ENCODE assay signal across 18 cellular contexts in the genomic region with DNA sequence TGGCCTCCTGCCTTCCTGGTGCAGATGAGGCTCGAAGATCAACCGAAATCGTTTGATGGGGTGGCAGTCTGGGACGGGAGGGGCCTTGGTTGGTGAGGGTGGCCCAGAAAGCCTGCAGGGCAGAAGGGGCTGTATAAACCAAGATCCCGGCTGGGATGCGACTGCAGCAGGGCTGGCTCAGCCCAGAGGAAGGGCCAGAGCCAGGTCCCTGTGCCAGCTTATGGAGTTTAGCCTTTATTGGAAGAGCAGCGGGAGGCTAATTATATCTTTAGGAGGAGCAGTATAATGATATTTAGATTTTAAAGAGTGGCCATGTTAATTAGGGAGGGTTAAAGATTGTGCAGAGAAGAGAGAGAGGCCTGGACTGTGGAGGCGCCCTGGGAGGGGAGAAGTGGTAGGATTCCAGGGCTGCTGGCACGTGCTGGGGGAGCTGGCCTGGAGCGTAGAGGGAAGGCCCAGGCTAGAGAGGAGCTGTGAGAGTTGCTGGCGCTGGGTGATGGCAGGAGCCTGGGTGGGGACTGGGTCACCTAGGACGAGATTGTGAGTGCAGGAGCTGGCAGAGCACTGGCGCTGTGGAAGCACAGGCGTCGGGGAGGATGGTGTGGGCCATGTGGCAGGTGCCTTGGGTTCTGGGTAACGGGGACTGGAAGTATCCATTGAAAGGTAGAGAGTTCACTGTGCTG.
"Had no signal": no experiment of that assay in that cellular context is flagged by ENCODE, and none has a peak within 500 bp of the region (broad histone marks: within the 10 kb centered on the region; RNA-seq: fewer than 3 reads in every experiment).

No MANE protein-coding gene starts in this region.

- H3K4me3 Mint-ChIP-seq: activated naive CD4-positive, alpha-beta T cell treated with anti-CD3 and anti-CD28 coated beads, Interleukin-2, amount 10 ng/mL, durations not matched to agents 7 days and 5 days; stimulated activated effector memory CD8-positive, alpha-beta T cell treated with anti-CD3 and anti-CD28 coated beads, Interleukin-12 subunit alpha, Interleukin-12 subunit beta, amount 100 ng/mL, for 72 hours; T-cell had no signal

- H3K27me3 Mint-ChIP-seq: activated naive CD4-positive, alpha-beta T cell treated with anti-CD3 and anti-CD28 coated beads, Interleukin-2, amount 10 ng/mL, durations not matched to agents 7 days and 5 days; T-cell had no signal

- ATAC-seq: pancreas, T-cell had no signal

- H3K9me3 Mint-ChIP-seq: activated naive CD4-positive, alpha-beta T cell treated with anti-CD3 and anti-CD28 coated beads, Interleukin-2, amount 10 ng/mL, durations not matched to agents 7 days and 5 days; activated T-helper 2 cell treated with anti-CD3 and anti-CD28 coated beads, Interferon-gamma antibody, Interleukin-2, Interleukin-4, amounts not matched to agents 10 μg/mL and 5 μg/mL and 100 μg/mL, durations not matched to agents 14 hours and 24 hours and 36 hours; stimulated activated effector memory CD8-positive, alpha-beta T cell treated with anti-CD3 and anti-CD28 coated beads, Interleukin-12 subunit alpha, Interleukin-12 subunit beta, amount 100 ng/mL, for 72 hours; T-cell had no signal

- H3K9me3 ChIP-seq: adrenal gland, colonic mucosa, esophagus squamous epithelium, lower lobe of right lung, pancreas, thyroid gland had no signal

- H3K4me1 Mint-ChIP-seq: activated naive CD4-positive, alpha-beta T cell treated with anti-CD3 and anti-CD28 coated beads, Interleukin-2, amount 10 ng/mL, durations not matched to agents 7 days and 5 days; stimulated activated effector memory CD8-positive, alpha-beta T cell treated with anti-CD3 and anti-CD28 coated beads, Interleukin-12 subunit alpha, Interleukin-12 subunit beta, amount 100 ng/mL, for 72 hours; T-cell had no signal

- H3K4me3 ChIP-seq: adrenal gland, colonic mucosa, esophagus squamous epithelium, lower lobe of right lung, pancreas, thyroid gland had no signal

- H3K27ac ChIP-seq: adrenal gland, colonic mucosa, esophagus squamous epithelium, lower lobe of right lung, pancreas, thyroid gland had no signal

- H3K36me3 ChIP-seq: colonic mucosa had no signal

- H3K27me3 ChIP-seq: adrenal gland, colonic mucosa, esophagus squamous epithelium, pancreas, thyroid gland had no signal

- H3K27ac Mint-ChIP-seq: activated naive CD4-positive, alpha-beta T cell treated with anti-CD3 and anti-CD28 coated beads, Interleukin-2, amount 10 ng/mL, durations not matched to agents 7 days and 5 days; activated T-helper 2 cell treated with anti-CD3 and anti-CD28 coated beads, Interferon-gamma antibody, Interleukin-2, Interleukin-4, amounts not matched to agents 10 μg/mL and 5 μg/mL and 100 μg/mL, durations not matched to agents 14 hours and 24 hours and 36 hours; T-cell had no signal

- DNase-seq: activated CD4-positive, alpha-beta T cell treated with anti-CD3 and anti-CD28 coated beads, Interleukin-2, amount 50 U/mL, for 48 hours; activated CD4-positive, CD25-positive, alpha-beta regulatory T cell treated with anti-CD3 and anti-CD28 coated beads, Interleukin-2, amount 50 U/mL, for 72 hours; activated naive CD4-positive, alpha-beta T cell treated with anti-CD3 and anti-CD28 coated beads, Interleukin-2, amount 10 ng/mL, durations not matched to agents 7 days and 5 days; adrenal gland; caudate nucleus; effector CD4-positive, alpha-beta T cell; esophagus squamous epithelium; hypothalamus; kidney glomerular epithelial cell; lower lobe of right lung; midbrain; pancreas; T-cell; T1000; thyroid gland had no signal

- H3K4me1 ChIP-seq: adrenal gland, colonic mucosa, esophagus squamous epithelium, lower lobe of right lung, pancreas, thyroid gland had no signal

- H3K36me3 Mint-ChIP-seq: activated naive CD4-positive, alpha-beta T cell treated with anti-CD3 and anti-CD28 coated beads, Interleukin-2, amount 10 ng/mL, durations not matched to agents 7 days and 5 days; stimulated activated effector memory CD8-positive, alpha-beta T cell treated with anti-CD3 and anti-CD28 coated beads, Interleukin-12 subunit alpha, Interleukin-12 subunit beta, amount 100 ng/mL, for 72 hours had no signal
